19 cellular contexts compared by ENCODE assay signal in genomic region chr13:105543742-105544141, GRCh38.
DNase-seq lines count a peak whose midpoint lies in the region; ATAC-seq, FAIRE-seq and TF ChIP-seq lines count a peak whose summit lies in the region.
"Had no signal": no experiment of that assay in that cellular context is flagged by ENCODE, and none has a peak within 500 bp of the region (broad histone marks: within the 10 kb centered on the region; RNA-seq: fewer than 3 reads in every experiment).

No MANE protein-coding gene starts in this region.

- H3K36me3 Mint-ChIP-seq in activated CD4-positive, alpha-beta T cell treated with anti-CD3 and anti-CD28 coated beads for 36 hours (ENCODE audit: low read depth), result no peaks in the 10 kb centered on the region
- no peaks in the 10 kb centered on the region for H3K36me3 Mint-ChIP-seq in astrocyte (ENCODE audit: low read depth, unreplicated experiment)

- H3K4me3 ChIP-seq in astrocyte (ENCODE audit: insufficient read depth, low read depth, low read length) (no peak overlapping the region), smooth muscle cell (no peak overlapping the region), WERI-Rb-1 (ENCODE audit: low read depth, low read length) (no peak overlapping the region)

- H3K27me3 Mint-ChIP-seq in activated CD4-positive, alpha-beta T cell treated with anti-CD3 and anti-CD28 coated beads for 36 hours, result no peaks in the 10 kb centered on the region
- H3K27me3 Mint-ChIP-seq in astrocyte (ENCODE audit: low read depth, unreplicated experiment), result no peaks in the 10 kb centered on the region

- 91% methylated on average over 2 of the region's 2 CpGs for WGBS in smooth muscle cell (ENCODE audit: low lambda C conversion rate)

- no peaks in the 10 kb centered on the region for H3F3A ChIP-seq in smooth muscle cell (ENCODE audit: low read depth)

- H4K20me1 ChIP-seq in astrocyte (ENCODE audit: insufficient read depth, low read length) (no peaks in the 10 kb centered on the region), smooth muscle cell (ENCODE audit: low read depth) (no peaks in the 10 kb centered on the region)

- intact Hi-C loops in activated CD4-positive, alpha-beta T cell treated with anti-CD3 and anti-CD28 coated beads for 36 hours (cut with DNase I, micrococcal nuclease), result no loop called here

- FAIRE-seq in astrocyte (lab: Jason Lieb, UNC), result no peak

- peak; percentile 63 for ATAC-seq in activated CD4-positive, alpha-beta T cell treated with anti-CD3 and anti-CD28 coated beads for 36 hours
- peak; percentile 62 for ATAC-seq in HG03432 (IDR thresholded peaks at IDR 0.05; ENCODE audit: unreplicated experiment)
- ATAC-seq in GM19351 (IDR thresholded peaks at IDR 0.05; ENCODE audit: unreplicated experiment), result no peak
- ATAC-seq: Panc1 had no signal

- CTCF ChIA-PET in activated CD4-positive, alpha-beta T cell treated with anti-CD3 and anti-CD28 coated beads for 36 hours (lab: Charles Lee), result no interaction called here

- TF ChIP-seq CTCF in astrocyte (IDR thresholded peaks at IDR 0.05; ENCODE audit: insufficient read depth, low read depth, low read length), result no peak
- no peak for TF ChIP-seq CTCF in smooth muscle cell (IDR thresholded peaks at IDR 0.05; ENCODE audit: borderline replicate concordance, insufficient read depth, poor library complexity, severe bottlenecking)
- TF ChIP-seq CTCF in WERI-Rb-1 (IDR thresholded peaks at IDR 0.05; ENCODE audit: low read depth, low read length), result no peak

- H3K79me2 ChIP-seq in astrocyte (ENCODE audit: insufficient read depth, low read length) (no peaks in the 10 kb centered on the region), smooth muscle cell (ENCODE audit: low read depth) (no peaks in the 10 kb centered on the region)

- H3K9ac ChIP-seq in astrocyte (ENCODE audit: low read length) (no peak overlapping the region), smooth muscle cell (ENCODE audit: low read depth) (no peak overlapping the region)

- DNase-seq in activated CD4-positive, alpha-beta T cell treated with anti-CD3 and anti-CD28 coated beads for 36 hours, result no peak
- DNase-seq in activated CD4-positive, alpha-beta T cell treated with anti-CD3 and anti-CD28 coated beads for 48 hours, result no peak
- DNase-seq in astrocyte (ENCODE audit: low read depth) (peak; percentile 12), iris pigment epithelial cell (ENCODE audit: low read depth) (peak; percentile 17), smooth muscle cell (lab: John Stamatoyannopoulos, UW; ENCODE audit: unreplicated experiment) (no peak), WERI-Rb-1 (no peak)
- DNase-seq: C1 segment of cervical spinal cord, KG1, MM.1S, NCI-H1105 treated with DMSO at 0.1 percent for 48 hours, NCI-H187, NCI-H446 treated with DMSO at 0.1 percent for 48 hours, NCI-H82, SHP77 had no signal

- H3K27me3 ChIP-seq in astrocyte (ENCODE audit: insufficient read depth, low read length), result no peaks in the 10 kb centered on the region
- H3K27me3 ChIP-seq in smooth muscle cell (ENCODE audit: low read depth), result no peaks in the 10 kb centered on the region
- H3K27me3 ChIP-seq in WERI-Rb-1 (ENCODE audit: insufficient read depth, low read depth, severe bottlenecking), result no peaks in the 10 kb centered on the region

- H3K9me3 ChIP-seq in astrocyte (ENCODE audit: insufficient read depth, low read depth, low read length) (no peaks in the 10 kb centered on the region), smooth muscle cell (replicated peaks; ENCODE audit: low read depth) (no peaks in the 10 kb centered on the region), WERI-Rb-1 (ENCODE audit: severe bottlenecking) (no peaks in the 10 kb centered on the region)

- H3K4me3 Mint-ChIP-seq in activated CD4-positive, alpha-beta T cell treated with anti-CD3 and anti-CD28 coated beads for 36 hours, result no peak overlapping the region
- H3K4me3 Mint-ChIP-seq in astrocyte (ENCODE audit: unreplicated experiment), result no peak overlapping the region

- no peaks in the 10 kb centered on the region for H3K9me3 Mint-ChIP-seq in activated CD4-positive, alpha-beta T cell treated with anti-CD3 and anti-CD28 coated beads for 36 hours (ENCODE audit: low read depth)
- H3K9me3 Mint-ChIP-seq in astrocyte (ENCODE audit: unreplicated experiment), result no peaks in the 10 kb centered on the region

- H3K4me2 ChIP-seq in astrocyte (ENCODE audit: low read length) (no peak overlapping the region), smooth muscle cell (no peak overlapping the region)

- POLR2A ChIA-PET in activated CD4-positive, alpha-beta T cell treated with anti-CD3 and anti-CD28 coated beads for 36 hours (lab: Charles Lee), result no interaction called here

- H3K36me3 ChIP-seq in astrocyte (ENCODE audit: insufficient read depth, low read length) (no peaks in the 10 kb centered on the region), smooth muscle cell (ENCODE audit: low read depth) (no peaks in the 10 kb centered on the region), WERI-Rb-1 (no peaks in the 10 kb centered on the region)

- no peak overlapping the region for H3K27ac ChIP-seq in astrocyte (ENCODE audit: low read depth, low read length)
- no peak overlapping the region for H3K27ac ChIP-seq in smooth muscle cell (ENCODE audit: low read depth)
- no peak overlapping the region for H3K27ac ChIP-seq in WERI-Rb-1
- H3K27ac ChIP-seq: 22Rv1, HL-60 had no signal

- H3K4me1 ChIP-seq in astrocyte (ENCODE audit: insufficient read depth, low read length), result no peaks in the 10 kb centered on the region
- no peaks in the 10 kb centered on the region for H3K4me1 ChIP-seq in smooth muscle cell (ENCODE audit: low read depth)

- peaks cover 7% of the 10 kb centered on the region for H3K4me1 Mint-ChIP-seq in activated CD4-positive, alpha-beta T cell treated with anti-CD3 and anti-CD28 coated beads for 36 hours
- H3K4me1 Mint-ChIP-seq in astrocyte (ENCODE audit: low read depth, unreplicated experiment), result no peaks in the 10 kb centered on the region

- H2AFZ ChIP-seq in astrocyte (ENCODE audit: low read depth, low read length) (no peak overlapping the region), smooth muscle cell (ENCODE audit: low read depth) (no peak overlapping the region)

- no peak overlapping the region for H3K27ac Mint-ChIP-seq in activated CD4-positive, alpha-beta T cell treated with anti-CD3 and anti-CD28 coated beads for 36 hours
- no peak overlapping the region for H3K27ac Mint-ChIP-seq in astrocyte (ENCODE audit: unreplicated experiment)

Comparison
In these comparisons a context has a peak if more than half of its experiments do, and no peak if none do; other contexts are left out.
1. DNase-seq: peak in astrocyte (single experiment) and iris pigment epithelial cell (single experiment); none in activated CD4-positive, alpha-beta T cell treated with anti-CD3 and anti-CD28 coated beads for 36 hours (single experiment), activated CD4-positive, alpha-beta T cell treated with anti-CD3 and anti-CD28 coated beads for 48 hours (single experiment), smooth muscle cell (single experiment) and WERI-Rb-1 (single experiment).